In genomic region chr9:92293452-92294296, GRCh38 we compare ENCODE assay signal across 8 cellular contexts. TPM values are rescaled to one million over a fixed set of nuclear protein-coding genes. Genes with fewer than 3 reads are reported as not detected.
DNase-seq lines count a peak whose midpoint lies in the region; ATAC-seq and TF ChIP-seq lines count a peak whose summit lies in the region.

Gene IARS1 (minus strand): TSS chr9:92293697. CDS start chr9:92289419, 4,278 bp downstream.

- peaks cover 49% of the 10 kb centered on the region for H3K36me3 ChIP-seq in OCI-LY3 (replicated peaks; ENCODE audit: low read depth, low read length)

- peak; percentile 92 for ATAC-seq in GM21526 (IDR thresholded peaks at IDR 0.05; ENCODE audit: low FRiP score, unreplicated experiment)

- H3K79me2 ChIP-seq in OCI-LY3 (ENCODE audit: low read length): peaks cover 67% of the 10 kb centered on the region

- H3K4me1 Mint-ChIP-seq in endothelial cell (ENCODE audit: unreplicated experiment): peaks cover 29% of the 10 kb centered on the region
- H3K4me1 Mint-ChIP-seq in mesothelial cell of epicardium: peaks cover 39% of the 10 kb centered on the region

- peaks cover 26% of the 10 kb centered on the region for H4K20me1 ChIP-seq in OCI-LY3 (ENCODE audit: insufficient read depth, low read length)

- H3K27me3 Mint-ChIP-seq in endothelial cell (ENCODE audit: unreplicated experiment) (no peaks in the 10 kb centered on the region), mesothelial cell of epicardium (ENCODE audit: low read depth) (no peaks in the 10 kb centered on the region)

- H3K4me3 ChIP-seq in OCI-LY3 (ENCODE audit: low read length): peak within 1 kb of the TSS; percentile 99

- H2AFZ ChIP-seq in OCI-LY3 (ENCODE audit: low read depth, low read length): peak within 1 kb of the TSS; percentile 85

- H3K36me3 Mint-ChIP-seq in endothelial cell (ENCODE audit: low read depth, unreplicated experiment) (peaks cover 4% of the 10 kb centered on the region), mesothelial cell of epicardium (peaks cover 26% of the 10 kb centered on the region)

- H3K4me3 Mint-ChIP-seq in endothelial cell (ENCODE audit: unreplicated experiment) (peak within 1 kb of the TSS; percentile 95), mesothelial cell of epicardium (peak within 1 kb of the TSS; percentile 98)

- H3K27ac ChIP-seq in OCI-LY3 (ENCODE audit: low read length): peak within 1 kb of the TSS; percentile 80

- H3K27ac Mint-ChIP-seq in endothelial cell (ENCODE audit: unreplicated experiment) (peak within 1 kb of the TSS; percentile 98), mesothelial cell of epicardium (peak within 1 kb of the TSS; percentile 99)

- DNase-seq in DMS114 treated with DMSO at 0.1 percent for 48 hours (lab: John Stamatoyannopoulos, UW; ENCODE audit: unreplicated experiment): peak; percentile 80
- peak; percentile 89 for DNase-seq in HuH-7.5 (ENCODE audit: low spot score)
- DNase-seq in activated CD8-positive, alpha-beta memory T cell treated with anti-CD3 and anti-CD28 coated beads, Interleukin-2, amount 50 U/mL, for 48 hours: peak; percentile 100
- peak; percentile 100 for DNase-seq in endothelial cell (ENCODE audit: low spot score)
- peak; percentile 95 to 100 for DNase-seq in mesothelial cell of epicardium (ENCODE audit: low spot score in 2 of 2, unreplicated experiment in 2 of 2)
- peak; percentile 99 to 100 for DNase-seq in stimulated activated CD8-positive, alpha-beta memory T cell treated with anti-CD3 and anti-CD28 coated beads, Interleukin-15, amount 100 ng/mL, for 48 hours (ENCODE audit: low read depth in 2 of 2)

- no peaks in the 10 kb centered on the region for H3K9me3 ChIP-seq in OCI-LY3 (ENCODE audit: insufficient read depth, low read length)

- H3K9me3 Mint-ChIP-seq in endothelial cell (ENCODE audit: unreplicated experiment) (no peaks in the 10 kb centered on the region), mesothelial cell of epicardium (peaks cover 6% of the 10 kb centered on the region)

- peak within 1 kb of the TSS; percentile 97 for H3K9ac ChIP-seq in OCI-LY3 (ENCODE audit: low read length)

- peak; percentile 42 for TF ChIP-seq CTCF in OCI-LY3 (IDR thresholded peaks at IDR 0.05; ENCODE audit: low read depth, low read length)
- TF ChIP-seq CTCF in endothelial cell (IDR thresholded peaks at IDR 0.05; ENCODE audit: unreplicated experiment): no peak
- no peak for TF ChIP-seq CTCF in mesothelial cell of epicardium (IDR thresholded peaks at IDR 0.05; ENCODE audit: unreplicated experiment)

- no peaks in the 10 kb centered on the region for H3K27me3 ChIP-seq in OCI-LY3 (ENCODE audit: low read depth, low read length)

- H3K4me2 ChIP-seq in OCI-LY3 (ENCODE audit: low read length): peak within 1 kb of the TSS; percentile 94

- peaks cover 39% of the 10 kb centered on the region for H3K4me1 ChIP-seq in OCI-LY3 (ENCODE audit: low read length)

RNA-seq across cellular contexts. Expression of gene IARS1, which starts in this region (rescaled TPM):
- total RNA-seq in endothelial cell (ENCODE audit: unreplicated experiment): 76.1 TPM
- total RNA-seq in mesothelial cell of epicardium: 117 to 127 TPM (median 126 TPM) in 3 replicates

Comparison
In these comparisons a context has a peak if more than half of its experiments do, and no peak if none do; other contexts are left out.
1. Peak in every context shown above with its lines: DNase-seq, ATAC-seq, H3K4me3 ChIP-seq and H3K27ac ChIP-seq.